Comparison of ENCODE assay signal across 14 cellular contexts in genomic region chr17:45289316-45290268, GRCh38. TPM values are rescaled to one million over a fixed set of nuclear protein-coding genes. Genes with fewer than 3 reads are reported as not detected.
DNase-seq lines count a peak whose midpoint lies in the region; ATAC-seq and TF ChIP-seq lines count a peak whose summit lies in the region.
"Had no signal": no experiment of that assay in that cellular context is flagged by ENCODE, and none has a peak within 500 bp of the region (broad histone marks: within the 10 kb centered on the region; RNA-seq: fewer than 3 reads in every experiment).

No MANE protein-coding gene starts in this region.

- H3K4me1 ChIP-seq in CD8-positive, alpha-beta T cell (ENCODE audit: insufficient read depth, low read length): peaks cover 9% of the 10 kb centered on the region
- peaks cover 21 to 56% of the 10 kb centered on the region in 2 donors for H3K4me1 ChIP-seq in esophagus (ENCODE audit: control insufficient read depth in 2 of 2, insufficient read depth in 2 of 2, low read length in 1 of 2)
- H3K4me1 ChIP-seq in psoas muscle: peaks cover 87% of the 10 kb centered on the region
- H3K4me1 ChIP-seq: neural progenitor cell had no signal

- peaks cover 34% of the 10 kb centered on the region for H3K4me1 Mint-ChIP-seq in CD8-positive, alpha-beta T cell (ENCODE audit: low read depth)

- H3K36me3 ChIP-seq in CD8-positive, alpha-beta T cell (ENCODE audit: insufficient read depth, low read length): peaks cover 46% of the 10 kb centered on the region
- H3K36me3 ChIP-seq in esophagus (ENCODE audit: control insufficient read depth in 2 of 2, insufficient read depth in 2 of 2, low read length in 1 of 2) (peaks cover 0 to 26% of the 10 kb centered on the region in 2 donors), psoas muscle (ENCODE audit: insufficient read depth in 1 of 2, low read depth in 1 of 2) (peaks cover 3 to 57% of the 10 kb centered on the region in 2 donors)
- H3K36me3 ChIP-seq: neural progenitor cell had no signal

- TF ChIP-seq CTCF in CD8-positive, alpha-beta T cell (IDR thresholded peaks at IDR 0.05): no peak
- no peak for TF ChIP-seq CTCF in psoas muscle (IDR thresholded peaks at IDR 0.05)

- H3K9me3 Mint-ChIP-seq in CD8-positive, alpha-beta T cell: no peaks in the 10 kb centered on the region
- H3K9me3 Mint-ChIP-seq: neural progenitor cell had no signal

- no peaks in the 10 kb centered on the region for H3K27me3 ChIP-seq in CD8-positive, alpha-beta T cell (ENCODE audit: insufficient read depth, low read length)
- H3K27me3 ChIP-seq in esophagus (ENCODE audit: control insufficient read depth in 1 of 2, insufficient read depth in 2 of 2, low read length in 2 of 2) (no peaks in the 10 kb centered on the region), psoas muscle (ENCODE audit: insufficient read depth in 3 of 3, low read length in 2 of 3) (no peaks in the 10 kb centered on the region)
- H3K27me3 ChIP-seq: neural progenitor cell had no signal

- no peak for ATAC-seq in CD8-positive, alpha-beta T cell
- ATAC-seq in psoas muscle (no peak), HG03442 (IDR thresholded peaks at IDR 0.05; ENCODE audit: unreplicated experiment) (no peak), GM21717 (IDR thresholded peaks at IDR 0.05; ENCODE audit: unreplicated experiment) (no peak)

- H3K4me3 ChIP-seq in CD8-positive, alpha-beta T cell (ENCODE audit: low read depth, low read length): no peak overlapping the region
- H3K4me3 ChIP-seq in esophagus (ENCODE audit: low read depth in 1 of 2, low read length in 2 of 2) (no peak overlapping the region), psoas muscle (peak overlapping the region; percentile 22)
- H3K4me3 ChIP-seq: neural progenitor cell, PC-9 had no signal

- no peaks in the 10 kb centered on the region for H3K9me3 ChIP-seq in CD8-positive, alpha-beta T cell (ENCODE audit: low read length)
- no peaks in the 10 kb centered on the region for H3K9me3 ChIP-seq in esophagus (ENCODE audit: control insufficient read depth in 2 of 2, insufficient read depth in 1 of 2, low read depth in 1 of 2, low read length in 1 of 2)
- no peaks in the 10 kb centered on the region for H3K9me3 ChIP-seq in psoas muscle

- WGBS in esophagus, 2 donors: 60 to 62% methylated on average over 15 of the region's 15 CpGs
- 43 to 63% (median 50%) methylated on average over 15 of the region's 15 CpGs for WGBS in psoas muscle, 3 donors

- intact Hi-C loops in CD8-positive, alpha-beta T cell (cut with DNase I, micrococcal nuclease): loop anchor here in 1 of 2 experiments (5.0 kb wide), 1 partner anchor 38 kb away; no protein-coding TSS in a partner anchor
- intact Hi-C loops in psoas muscle (cut with DNase I): loop anchor here in 1 of 2 donors (2.0 kb wide), 1 partner anchor 23 kb away; no protein-coding TSS in a partner anchor

- peak overlapping the region; percentile 67 for H3K27ac Mint-ChIP-seq in CD8-positive, alpha-beta T cell

- no peak overlapping the region for H3K27ac ChIP-seq in CD8-positive, alpha-beta T cell (ENCODE audit: low read depth, low read length)
- H3K27ac ChIP-seq in esophagus (ENCODE audit: low read depth in 2 of 2, low read length in 1 of 2) (peak overlapping the region; percentile 80 to 84), psoas muscle (peak overlapping the region; percentile 96)
- H3K27ac ChIP-seq: neural progenitor cell, PC-9 had no signal

- peaks cover 67% of the 10 kb centered on the region for H3K36me3 Mint-ChIP-seq in CD8-positive, alpha-beta T cell

- no peak overlapping the region for H3K4me3 Mint-ChIP-seq in CD8-positive, alpha-beta T cell
- H3K4me3 Mint-ChIP-seq: neural progenitor cell had no signal

- POLR2A ChIA-PET in CD8-positive, alpha-beta T cell (lab: Charles Lee): interaction anchor here (0.9 kb wide), 1 partner anchor 27 kb away, joined by 6 read pairs; the partner anchor contains the start of gene MAP3K14

- H3K27me3 Mint-ChIP-seq in CD8-positive, alpha-beta T cell (ENCODE audit: low read depth): no peaks in the 10 kb centered on the region

- no peak for DNase-seq in CD8-positive, alpha-beta T cell
- DNase-seq in NCI-H1092 treated with DMSO at 0.1 percent for 48 hours (lab: John Stamatoyannopoulos, UW) (peak; percentile 83), psoas muscle (peak in 1 of 2 donors; percentile 51), HUDEP-2 (lab: John Stamatoyannopoulos, UW; ENCODE audit: unreplicated experiment in 76 of 76) (no peak)
- DNase-seq: activated gamma-delta T cell treated with Interleukin-2 at 50 U/mL for 16 hours; effector memory CD4-positive, alpha-beta T cell; NCI-H1930; PC-9; stimulated activated CD4-positive, alpha-beta T cell treated with anti-CD3 and anti-CD28 coated beads, Interleukin-2, amount 100 ng/mL, for 24 hours had no signal

- CTCF ChIA-PET in CD8-positive, alpha-beta T cell (lab: Charles Lee): interaction anchor here (1.2 to 3.0 kb wide), 4 partner anchors 17 to 95 kb away, joined by 3 to 14 read pairs (median 4); no protein-coding TSS in a partner anchor

RNA-seq across cellular contexts. Expression of gene MAP3K14, which starts 27.2 kb away (rescaled TPM):
- total RNA-seq in CD8-positive, alpha-beta T cell: 10 to 100 TPM; 38.1 to 39.1 TPM
- polyA plus RNA-seq in esophagus: 1 to 10 TPM; 8.0 to 9.2 TPM
- 10 to 100 TPM; 21.8 to 53.5 (median 30.1) TPM for total RNA-seq in psoas muscle
- polyA plus RNA-seq in psoas muscle: 10 to 100 TPM; 12.4 to 28.1 (median 24.6) TPM

RNA-seq across cellular contexts. Expression of gene SPATA32, which starts 27.7 kb away (rescaled TPM):
- under 1 TPM in 1 of 2 experiments, not detected in 1; 0.22 TPM for total RNA-seq in CD8-positive, alpha-beta T cell
- not detected for polyA plus RNA-seq in esophagus
- total RNA-seq in psoas muscle: under 1 TPM in 1 of 4 donors, not detected in 3; 0.11 TPM
- not detected for polyA plus RNA-seq in psoas muscle
- total RNA-seq: temporal lobe had no signal
